ENCODE assay signal across 1 cellular context in the genomic region with DNA sequence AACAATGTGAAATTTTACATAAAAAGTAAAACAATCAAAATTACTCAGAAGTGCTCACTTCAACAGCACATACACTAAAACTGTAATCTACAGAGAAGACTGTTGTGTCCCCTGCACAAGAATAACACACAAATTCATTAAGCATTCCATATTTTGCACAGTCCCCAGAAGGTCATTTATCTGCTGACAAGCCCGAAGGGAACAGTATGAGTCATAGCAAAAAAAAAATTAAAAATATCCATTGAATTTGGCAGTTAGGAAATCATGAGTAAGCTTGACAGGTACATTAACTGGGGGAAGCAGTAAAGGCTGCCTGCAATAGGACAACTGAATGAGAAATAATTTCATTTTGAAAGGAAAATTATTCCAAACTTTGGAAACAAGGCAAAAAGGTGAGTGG.
TF ChIP-seq lines count a peak whose summit lies in the region.

No MANE protein-coding gene starts in this region.

TF ChIP-seq in GM23338, 12 proteins besides CTCF, POLR2A, EP300 and RAD21:
- TF ChIP-seq EZH2phosphoT487 (IDR thresholded peaks at IDR 0.05; ENCODE audit: unreplicated experiment) (no peak), CREB1 (CRISPR knock-in tag; IDR thresholded peaks at IDR 0.05; ENCODE audit: low read depth) (no peak), POLR2AphosphoS5 (IDR thresholded peaks at IDR 0.05; ENCODE audit: low read depth) (no peak), ZNF331 (CRISPR knock-in tag; IDR thresholded peaks at IDR 0.05; ENCODE audit: low read depth) (no peak)
TF ChIP-seq in GM23338: peak in this region for 0.
